Comparison of ENCODE assay signal across 1 cellular context in genomic region chr19:6753178-6754031, GRCh38.
TF ChIP-seq lines count a peak whose summit lies in the region.

No MANE protein-coding gene starts in this region.

TF ChIP-seq in GM12878, 131 proteins besides CTCF, POLR2A, EP300 and RAD21 (continued from another document):
- TF ChIP-seq USF1 (IDR thresholded peaks at IDR 0.05; ENCODE audit: borderline replicate concordance, extremely low read length, insufficient read depth, low read depth, low read length) (peak; percentile 90), ZBTB40 (IDR thresholded peaks at IDR 0.05; ENCODE audit: borderline replicate concordance) (no peak), NRF1 (conservative IDR thresholded peaks at IDR 0.05; ENCODE audit: low read depth, low read length) (0 out of 2 replicates have a peak, but pooled peaks have one; percentile 4), STAT3 (IDR thresholded peaks at IDR 0.05; ENCODE audit: low read depth, low read length) (no peak), FOXM1 (IDR thresholded peaks at IDR 0.05; ENCODE audit: low read depth, low read length) (no peak), BRCA1 (IDR thresholded peaks at IDR 0.05; ENCODE audit: low read depth, low read length) (no peak), ZNF274 (IDR thresholded peaks at IDR 0.05; ENCODE audit: insufficient read depth, insufficient read length) (no peak), CHD1 (IDR thresholded peaks at IDR 0.05; ENCODE audit: low read depth, low read length) (no peak), IRF4 (IDR thresholded peaks at IDR 0.05; ENCODE audit: low read depth, low read length) (no peak)
- TF ChIP-seq, protein P1, sequence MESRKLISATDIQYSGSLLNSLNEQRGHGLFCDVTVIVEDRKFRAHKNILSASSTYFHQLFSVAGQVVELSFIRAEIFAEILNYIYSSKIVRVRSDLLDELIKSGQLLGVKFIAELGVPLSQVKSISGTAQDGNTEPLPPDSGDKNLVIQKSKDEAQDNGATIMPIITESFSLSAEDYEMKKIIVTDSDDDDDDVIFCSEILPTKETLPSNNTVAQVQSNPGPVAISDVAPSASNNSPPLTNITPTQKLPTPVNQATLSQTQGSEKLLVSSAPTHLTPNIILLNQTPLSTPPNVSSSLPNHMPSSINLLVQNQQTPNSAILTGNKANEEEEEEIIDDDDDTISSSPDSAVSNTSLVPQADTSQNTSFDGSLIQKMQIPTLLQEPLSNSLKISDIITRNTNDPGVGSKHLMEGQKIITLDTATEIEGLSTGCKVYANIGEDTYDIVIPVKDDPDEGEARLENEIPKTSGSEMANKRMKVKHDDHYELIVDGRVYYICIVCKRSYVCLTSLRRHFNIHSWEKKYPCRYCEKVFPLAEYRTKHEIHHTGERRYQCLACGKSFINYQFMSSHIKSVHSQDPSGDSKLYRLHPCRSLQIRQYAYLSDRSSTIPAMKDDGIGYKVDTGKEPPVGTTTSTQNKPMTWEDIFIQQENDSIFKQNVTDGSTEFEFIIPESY (IDR thresholded peaks at IDR 0.05) = no peak
TF ChIP-seq in GM12878: peak in this region for 37.
